ENCODE assay signal across 1 cellular context in the genomic region with DNA sequence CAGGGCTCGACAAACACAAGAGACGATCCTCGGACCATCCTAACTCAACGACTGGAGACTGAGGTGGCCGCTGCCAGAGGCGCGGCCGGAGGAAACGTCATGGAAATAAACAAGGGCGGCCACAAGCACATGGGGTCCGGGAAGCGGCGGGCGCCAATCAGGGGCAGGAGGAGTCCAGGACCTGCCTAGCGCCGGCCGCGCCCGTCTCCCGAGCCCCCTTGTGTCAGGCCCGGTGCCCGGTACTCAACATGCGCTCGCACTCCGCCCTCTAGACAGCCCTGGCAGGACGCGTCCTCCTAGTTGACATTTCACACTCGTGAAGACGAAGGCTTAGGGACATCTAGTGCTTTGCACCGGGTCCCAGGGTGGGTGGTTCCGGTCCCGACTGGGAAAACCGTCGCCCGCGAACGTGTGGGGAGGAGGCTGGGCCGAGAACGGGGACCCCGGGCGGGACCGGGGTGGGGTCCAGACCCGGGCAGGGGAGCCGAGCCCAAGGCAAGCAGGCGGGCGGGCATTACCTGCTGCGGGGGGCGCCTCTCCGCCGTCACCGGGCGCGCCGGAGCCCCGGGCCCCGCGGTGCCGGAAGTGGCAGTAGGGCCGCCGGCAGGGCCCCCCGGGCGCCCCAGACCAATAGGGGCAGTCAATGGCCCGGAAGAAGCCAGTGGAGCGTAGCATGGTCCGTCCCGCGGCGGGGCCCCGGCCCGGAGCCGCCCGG.
TF ChIP-seq lines count a peak whose summit lies in the region.

No MANE protein-coding gene starts in this region.

TF ChIP-seq in endothelial cell of umbilical vein, 7 proteins besides CTCF, POLR2A, EP300 and RAD21:
- no peak for TF ChIP-seq POLR2AphosphoS5 (IDR thresholded peaks at IDR 0.05; ENCODE audit: insufficient read depth, low read depth, low read length)
- TF ChIP-seq, protein P1, sequence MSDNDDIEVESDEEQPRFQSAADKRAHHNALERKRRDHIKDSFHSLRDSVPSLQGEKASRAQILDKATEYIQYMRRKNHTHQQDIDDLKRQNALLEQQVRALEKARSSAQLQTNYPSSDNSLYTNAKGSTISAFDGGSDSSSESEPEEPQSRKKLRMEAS (IDR thresholded peaks at IDR 0.05; ENCODE audit: insufficient read depth, insufficient read length), result peak; percentile 39
